ENCODE assay signal across 15 cellular contexts in genomic region chrX:117989512-117989911, GRCh38.
A peak's percentile ranks its signal among the peaks of the same experiment; 100 is the strongest.
DNase-seq lines count a peak whose midpoint lies in the region; ATAC-seq, FAIRE-seq and TF ChIP-seq lines count a peak whose summit lies in the region.
"Had no signal": no experiment of that assay in that cellular context is flagged by ENCODE, and none has a peak within 500 bp of the region (broad histone marks: within the 10 kb centered on the region; RNA-seq: fewer than 3 reads in every experiment).

No MANE protein-coding gene starts in this region.

- H3K9me3 ChIP-seq in IMR-90 (ENCODE audit: control insufficient read depth, insufficient read depth, low read length): no peaks in the 10 kb centered on the region
- H3K9me3 ChIP-seq: BLaER1, Peyer's patch had no signal

- no peak overlapping the region for H3K23ac ChIP-seq in IMR-90 (ENCODE audit: low read depth, low read length)

- H3K56ac ChIP-seq in IMR-90 (ENCODE audit: extremely low read depth, insufficient read depth, low read length): no peak overlapping the region

- ATAC-seq in IMR-90 (ENCODE audit: low read depth): no peak

- peak overlapping the region; percentile 72 for H2BK120ac ChIP-seq in IMR-90 (ENCODE audit: low read depth, low read length)

- no peaks in the 10 kb centered on the region for H3K36me3 Mint-ChIP-seq in HFFc6 (ENCODE audit: low read depth)

- H2BK5ac ChIP-seq in IMR-90 (ENCODE audit: low read depth, low read length, poor library complexity, severe bottlenecking): no peak overlapping the region

- no peak overlapping the region for H2BK15ac ChIP-seq in IMR-90 (ENCODE audit: low read depth, low read length)

- no TSS peak for BruUV-seq in IMR-90 (replicated peaks; lab: Mats Ljungman, UMichigan)

- H4K8ac ChIP-seq in IMR-90 (ENCODE audit: low read depth in 2 of 2, low read length in 2 of 2): peak overlapping the region in 1 of 2 experiments; percentile 54; a peak in 1 of 4 replicates

- no peaks in the 10 kb centered on the region for H3K9me1 ChIP-seq in IMR-90 (ENCODE audit: insufficient read depth, low read length)

- H3K4me3 ChIP-seq in IMR-90 (ENCODE audit: insufficient read depth, low read depth, low read length) (no peak overlapping the region), epithelial cell of proximal tubule (ENCODE audit: low read depth, low read length) (no peak overlapping the region)
- H3K4me3 ChIP-seq: BLaER1, Peyer's patch had no signal

- peak; percentile 82 for FAIRE-seq in RCC 7860 (lab: Jason Lieb, UNC)

- no peak for TF ChIP-seq RAD21 in IMR-90 (IDR thresholded peaks at IDR 0.05; ENCODE audit: low read length)

- H4K20me1 ChIP-seq in IMR-90 (ENCODE audit: insufficient read depth, low read length): no peaks in the 10 kb centered on the region
- H4K20me1 ChIP-seq: BLaER1 had no signal

- H3K27me3 ChIP-seq in IMR-90 (ENCODE audit: control insufficient read depth, insufficient read depth, low read length): no peaks in the 10 kb centered on the region
- H3K27me3 ChIP-seq: BLaER1, Peyer's patch had no signal

- no peak overlapping the region for H3K27ac Mint-ChIP-seq in HFFc6

- H2AFZ ChIP-seq in IMR-90 (replicated peaks; ENCODE audit: low read length, poor library complexity): no peak overlapping the region

- H2AK9ac ChIP-seq in IMR-90 (replicated peaks; ENCODE audit: low read depth, low read length, poor library complexity): no peak overlapping the region

- peak overlapping the region; percentile 1; the same call in 1 of the 2 replicates for H3K4ac ChIP-seq in IMR-90 (ENCODE audit: low read depth, low read length)

- CTCF ChIA-PET in IMR-90 (lab: Yijun Ruan, JAX): no interaction called here

- H3K36me3 ChIP-seq in IMR-90 (ENCODE audit: control insufficient read depth, insufficient read depth, low read length): no peaks in the 10 kb centered on the region
- H3K36me3 ChIP-seq: BLaER1, Peyer's patch had no signal

- no peak overlapping the region for H2AK5ac ChIP-seq in IMR-90 (ENCODE audit: low read depth, low read length)

- intact Hi-C loops in IMR-90 (cut with micrococcal nuclease): no loop called here

- H3K4me1 ChIP-seq in IMR-90 (ENCODE audit: control insufficient read depth, insufficient read depth, low read length): peaks cover 4% of the 10 kb centered on the region; the same call in 1 of the 2 replicates
- H3K4me1 ChIP-seq: BLaER1, Peyer's patch had no signal

- TF ChIP-seq CTCF in IMR-90 (conservative IDR thresholded peaks at IDR 0.05; ENCODE audit: low read depth, low read length) (no peak), epithelial cell of proximal tubule (conservative IDR thresholded peaks at IDR 0.05; ENCODE audit: low read depth, low read length) (no peak), HFFc6 (IDR thresholded peaks at IDR 0.05) (no peak)

- no peak for TF ChIP-seq POLR2A in IMR-90 (IDR thresholded peaks at IDR 0.05; ENCODE audit: low read depth, low read length)

- no peak overlapping the region for H3K14ac ChIP-seq in IMR-90 (replicated peaks; ENCODE audit: low read depth, low read length)

- H3K79me1 ChIP-seq in IMR-90 (ENCODE audit: low read depth in 1 of 2, low read length in 2 of 2): no peaks in the 10 kb centered on the region

- dilution Hi-C loops in IMR-90 (cut with HindIII; ENCODE audit: low sequenced_read_pairs, unreplicated experiment): no loop called here

- DNase-seq in IMR-90: no peak
- peak; percentile 38 for DNase-seq in RCC 7860 (ENCODE audit: low spot score)
- peak; percentile 54 for DNase-seq in epithelial cell of proximal tubule (ENCODE audit: low read depth)
- DNase-seq in kidney tubule cell (ENCODE audit: low spot score): peak; percentile 85
- no peak for DNase-seq in HFFc6
- DNase-seq in NCI-H748 treated with DMSO at 0.1 percent for 48 hours (lab: John Stamatoyannopoulos, UW): no peak
- no peak for DNase-seq in NK-92 (lab: John Stamatoyannopoulos, UW; ENCODE audit: unreplicated experiment)
- DNase-seq: DMS53, HCEC 1CT, NCI-H1436, NCI-H2081, NCI-H526 treated with DMSO at 0.1 percent for 48 hours, Peyer's patch, SHP77 treated with DMSO at 0.1 percent for 48 hours had no signal

- in situ Hi-C loops in IMR-90 (cut with MboI; ENCODE audit: low sequenced_read_pairs): no loop called here

- no peak overlapping the region for H3K9ac ChIP-seq in IMR-90 (ENCODE audit: low read depth, low read length)
- H3K9ac ChIP-seq: BLaER1 had no signal

- peak overlapping the region; percentile 31; the same call in 1 of the 2 replicates for H4K91ac ChIP-seq in IMR-90 (ENCODE audit: insufficient read depth, low read depth, low read length)

- no peak overlapping the region for H3K27ac ChIP-seq in IMR-90 (ENCODE audit: insufficient read depth, low read length)
- H3K27ac ChIP-seq: BLaER1, Peyer's patch had no signal

- peak overlapping the region; percentile 79; the same call in 1 of the 2 replicates for H3K18ac ChIP-seq in IMR-90 (ENCODE audit: low read depth, low read length)

- POLR2A ChIA-PET in IMR-90 (lab: Charles Lee; ENCODE audit: unreplicated experiment): no interaction called here

- H3K4me2 ChIP-seq in IMR-90 (ENCODE audit: low read depth, low read length): no peak overlapping the region
- H3K4me2 ChIP-seq: BLaER1 had no signal

- no peaks in the 10 kb centered on the region for H3K4me1 Mint-ChIP-seq in HFFc6 (ENCODE audit: low read depth)

- no peak overlapping the region; the same call in 1 of the 2 replicates for H4K5ac ChIP-seq in IMR-90 (ENCODE audit: low read depth, low read length)

- peak overlapping the region; percentile 32 for H2BK20ac ChIP-seq in IMR-90 (ENCODE audit: low read depth, low read length)

- no peak overlapping the region for H3K4me3 Mint-ChIP-seq in HFFc6

- no peaks in the 10 kb centered on the region for H3K27me3 Mint-ChIP-seq in HFFc6 (ENCODE audit: insufficient read depth)

- peaks cover 4% of the 10 kb centered on the region for H3K9me3 Mint-ChIP-seq in HFFc6

TF ChIP-seq in IMR-90, 13 proteins besides CTCF, POLR2A, EP300 and RAD21:
- TF ChIP-seq CEBPB (IDR thresholded peaks at IDR 0.05; ENCODE audit: low read depth, low read length) (no peak), FOS (IDR thresholded peaks at IDR 0.05; ENCODE audit: low read depth, low read length) (no peak), MAFK (IDR thresholded peaks at IDR 0.05; ENCODE audit: low read depth, low read length) (no peak), MAZ (IDR thresholded peaks at IDR 0.05; ENCODE audit: borderline replicate concordance, low read depth, low read length) (no peak), RFX5 (IDR thresholded peaks at IDR 0.05; ENCODE audit: low read depth, low read length) (no peak), CHD1 (IDR thresholded peaks at IDR 0.05; ENCODE audit: low read depth, low read length) (no peak), RCOR1 (IDR thresholded peaks at IDR 0.05; ENCODE audit: insufficient replicate concordance, low read length) (no peak), SMC3 (IDR thresholded peaks at IDR 0.05; ENCODE audit: low read depth, low read length) (no peak), NFE2L2 (IDR thresholded peaks at IDR 0.05; ENCODE audit: low read depth, low read length) (no peak), BHLHE40 (IDR thresholded peaks at IDR 0.05; ENCODE audit: low read depth, low read length) (no peak), MXI1 (IDR thresholded peaks at IDR 0.05; ENCODE audit: borderline replicate concordance, low read depth, low read length) (no peak), USF2 (IDR thresholded peaks at IDR 0.05; ENCODE audit: low read depth, low read length) (no peak), ELK1 (IDR thresholded peaks at IDR 0.05; ENCODE audit: borderline replicate concordance, low read depth, low read length) (no peak)

Comparison
In these comparisons a context has a peak if more than half of its experiments do, and no peak if none do; other contexts are left out.
1. DNase-seq: peak in RCC 7860 (single experiment), epithelial cell of proximal tubule (single experiment) and kidney tubule cell (single experiment); none in IMR-90 (single experiment), HFFc6 (single experiment), NCI-H748 treated with DMSO at 0.1 percent for 48 hours (single experiment) and NK-92 (single experiment).